ENCODE assay signal across 12 cellular contexts in the genomic region with DNA sequence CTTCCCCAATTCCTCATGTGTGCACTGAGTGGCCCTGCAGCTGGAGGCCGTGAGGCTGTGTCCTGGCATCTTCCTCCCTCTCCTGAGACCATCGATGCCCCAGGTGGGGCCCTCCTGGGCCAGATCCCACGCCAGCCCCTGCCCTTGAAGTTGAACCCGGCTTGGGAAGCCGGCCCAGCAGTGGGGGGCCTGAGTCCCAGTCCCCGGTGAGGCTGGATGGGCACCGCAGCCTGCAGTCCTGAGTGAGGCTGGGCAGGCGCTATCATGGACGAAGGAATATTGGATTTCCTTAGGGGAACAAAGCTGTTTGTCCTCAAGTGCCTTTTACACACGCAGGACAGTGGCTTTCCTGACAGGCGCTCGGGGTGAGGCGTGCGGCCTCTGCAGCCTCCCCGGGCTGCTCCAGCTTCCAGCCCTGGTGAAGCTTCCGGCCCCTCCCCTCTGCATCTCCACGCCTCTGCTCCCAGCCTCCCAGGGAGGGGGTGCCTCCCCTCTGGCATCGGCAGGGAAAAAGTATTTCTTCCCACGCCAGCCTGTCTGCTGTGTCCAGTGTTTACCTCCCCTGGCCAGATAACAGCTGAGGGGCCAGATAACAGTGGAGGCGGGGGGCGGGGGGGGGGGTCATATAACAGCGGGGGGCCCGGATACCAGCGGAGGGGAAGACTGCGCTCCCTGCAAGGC.
A peak's percentile ranks its signal among the peaks of the same experiment; 100 is the strongest.
DNase-seq lines count a peak whose midpoint lies in the region; ATAC-seq, FAIRE-seq and TF ChIP-seq lines count a peak whose summit lies in the region.
"Had no signal": no experiment of that assay in that cellular context is flagged by ENCODE, and none has a peak within 500 bp of the region (broad histone marks: within the 10 kb centered on the region; RNA-seq: fewer than 3 reads in every experiment).

No MANE protein-coding gene starts in this region.

- TF ChIP-seq CTCF in BE2C (IDR thresholded peaks at IDR 0.05; ENCODE audit: low read depth, low read length) (no peak), OCI-LY7 (conservative IDR thresholded peaks at IDR 0.05; ENCODE audit: low read length) (no peak), pancreas (IDR thresholded peaks at IDR 0.05) (no peak)

- no peaks in the 10 kb centered on the region for H3K9me3 ChIP-seq in BE2C
- no peaks in the 10 kb centered on the region for H3K9me3 ChIP-seq in OCI-LY7 (ENCODE audit: low read length)
- H3K9me3 ChIP-seq in pancreas, result no peaks in the 10 kb centered on the region
- H3K9me3 ChIP-seq: Caco-2 had no signal

- no peak for FAIRE-seq in pancreas (lab: Jason Lieb, UNC)

- H3K36me3 ChIP-seq in BE2C, result peaks cover 4% of the 10 kb centered on the region; the same call in 1 of the 2 replicates
- no peaks in the 10 kb centered on the region for H3K36me3 ChIP-seq in OCI-LY7 (ENCODE audit: insufficient read depth, low read length)
- peaks cover 0 to 1% (median 0%) of the 10 kb centered on the region in 3 donors for H3K36me3 ChIP-seq in pancreas

- peak overlapping the region; percentile 48 for H3K4me2 ChIP-seq in OCI-LY7 (ENCODE audit: low read length)

- POLR2A ChIA-PET in OCI-LY7 (lab: Charles Lee), result interaction anchor here (0.6 kb wide), 1 partner anchor 190 kb away, joined by 4 read pairs; no protein-coding TSS in a partner anchor

- peak; percentile 86 for ATAC-seq in Right ventricle myocardium superior (ENCODE audit: poor library complexity)
- ATAC-seq in pancreas, result peak; percentile 82 to 91 (median 88)
- no peak for ATAC-seq in HG03460 (IDR thresholded peaks at IDR 0.05; ENCODE audit: unreplicated experiment)

- 14 to 15% methylated on average over 24 to 25 of the region's 25 CpGs for WGBS in pancreas, 2 donors

- H3K27ac ChIP-seq in OCI-LY7 (ENCODE audit: low read depth, low read length, poor library complexity, severe bottlenecking) (no peak overlapping the region), pancreas (peak overlapping the region; percentile 57 to 86 (median 70))

- no peaks in the 10 kb centered on the region for H4K20me1 ChIP-seq in OCI-LY7 (ENCODE audit: insufficient read depth, low read length)

- BruUV-seq in OCI-LY7 (replicated peaks; lab: Mats Ljungman, UMichigan), result no TSS peak

- H3K79me2 ChIP-seq in OCI-LY7 (ENCODE audit: insufficient read depth, low read depth, low read length), result no peaks in the 10 kb centered on the region

- DNase-seq in BE2C, result peak; percentile 74
- no peak for DNase-seq in OCI-LY7 (ENCODE audit: low spot score)
- peak; percentile 77 for DNase-seq in Right ventricle myocardium superior
- peak; percentile 81 to 96 (median 93) for DNase-seq in pancreas
- DNase-seq in activated T-cell treated with anti-CD3 and anti-CD28 coated beads for 4 hours, result no peak
- no peak for DNase-seq in Kasumi-1 (lab: John Stamatoyannopoulos, UW)
- DNase-seq in NCI-H187 treated with DMSO at 0.1 percent for 48 hours (lab: John Stamatoyannopoulos, UW), result no peak
- DNase-seq: activated naive CD4-positive, alpha-beta T cell; Caco-2; NCI-H1105; T-helper 1 cell had no signal

- no peak overlapping the region for H2AFZ ChIP-seq in OCI-LY7 (ENCODE audit: low read length)

- CTCF ChIA-PET in OCI-LY7 (lab: Charles Lee; ENCODE audit: unreplicated experiment), result no interaction called here

- no peaks in the 10 kb centered on the region for H3K9me2 ChIP-seq in OCI-LY7 (ENCODE audit: insufficient read depth, low read length)

- H3K27me3 ChIP-seq in BE2C, result no peaks in the 10 kb centered on the region
- no peaks in the 10 kb centered on the region for H3K27me3 ChIP-seq in pancreas

- intact Hi-C loops in OCI-LY7 (cut with micrococcal nuclease; ENCODE audit: unreplicated experiment), result no loop called here
- intact Hi-C loops in Right ventricle myocardium superior (cut with DNase I), result no loop called here
- intact Hi-C loops in pancreas (cut with DNase I), result no loop called here

- H3K4me1 ChIP-seq in BE2C (peaks cover 28% of the 10 kb centered on the region), OCI-LY7 (ENCODE audit: insufficient read depth, low read length, poor library complexity, severe bottlenecking) (peaks cover 53% of the 10 kb centered on the region), pancreas (peaks cover 34 to 45% (median 44%) of the 10 kb centered on the region in 3 donors)

- H3K4me3 ChIP-seq in BE2C (ENCODE audit: low read depth, low read length) (no peak overlapping the region), OCI-LY7 (ENCODE audit: low read depth, low read length, poor library complexity, severe bottlenecking) (no peak overlapping the region), pancreas (no peak overlapping the region)

Comparison
In these comparisons a context has a peak if more than half of its experiments do, and no peak if none do; other contexts are left out.
1. DNase-seq: peak in BE2C (single experiment), Right ventricle myocardium superior (single experiment) and pancreas (6 of 6); none in OCI-LY7 (single experiment), activated T-cell treated with anti-CD3 and anti-CD28 coated beads for 4 hours (single experiment), Kasumi-1 (0 of 2) and NCI-H187 treated with DMSO at 0.1 percent for 48 hours (single experiment).